24 cellular contexts compared by ENCODE assay signal in genomic region chr7:1608318-1608717, GRCh38. TPM values are rescaled to one million over a fixed set of nuclear protein-coding genes. Genes with fewer than 3 reads are reported as not detected.
"Had no signal": no experiment of that assay in that cellular context is flagged by ENCODE, and none has a peak within 500 bp of the region (broad histone marks: within the 10 kb centered on the region; RNA-seq: fewer than 3 reads in every experiment).

No MANE protein-coding gene starts in this region.

- H3K27ac ChIP-seq: coronary artery, epithelial cell of prostate, esophagus muscularis mucosa, gastrocnemius medialis, left ventricle myocardium inferior, lower lobe of right lung, neutrophil, pancreas, stomach, thoracic aorta, transverse colon had no signal

- H3K9me3 Mint-ChIP-seq: immature natural killer cell, memory B cell, naive B cell, nephron had no signal

- H3K9me3 ChIP-seq: esophagus muscularis mucosa, gastrocnemius medialis, left ventricle myocardium inferior, lower lobe of right lung, neutrophil, pancreas, stomach, thoracic aorta, transverse colon had no signal

- H3K36me3 ChIP-seq: esophagus muscularis mucosa, gastrocnemius medialis, left ventricle myocardium inferior, lower lobe of right lung, neutrophil, pancreas, stomach, thoracic aorta, transverse colon had no signal

- H3K27me3 ChIP-seq: pancreas had no signal

- FAIRE-seq: kidney, pancreas, small intestine had no signal

- H3K4me1 Mint-ChIP-seq: immature natural killer cell had no signal

- H3K4me1 ChIP-seq: esophagus muscularis mucosa, gastrocnemius medialis, left ventricle myocardium inferior, lower lobe of right lung, pancreas, stomach, transverse colon had no signal

- H3K4me3 Mint-ChIP-seq: immature natural killer cell, memory B cell, naive B cell, nephron had no signal

- H3K36me3 Mint-ChIP-seq: immature natural killer cell, memory B cell, naive B cell had no signal

- H3K4me3 ChIP-seq: coronary artery, esophagus muscularis mucosa, gastrocnemius medialis, left ventricle myocardium inferior, lower lobe of right lung, pancreas, stomach, thoracic aorta, transverse colon had no signal

- DNase-seq: effector CD8-positive, alpha-beta T cell; gastrocnemius medialis; immature natural killer cell; kidney; left cardiac atrium; left ventricle myocardium inferior; lower lobe of right lung; naive B cell; right cardiac atrium; small intestine; stimulated activated CD4-positive, alpha-beta T cell treated with anti-CD3 and anti-CD28 coated beads, Interleukin-12 subunit alpha, Interleukin-12 subunit beta, amount 100 ng/mL, for 4 hours; stimulated activated naive CD4-positive, alpha-beta T cell; stomach; substantia nigra; transverse colon had no signal

- H3K27ac Mint-ChIP-seq: immature natural killer cell, memory B cell, nephron, progenitor cell of endocrine pancreas had no signal

RNA-seq across cellular contexts. Expression of gene TMEM184A, which starts 52.3 kb away (rescaled TPM):
- polyA plus RNA-seq: immature natural killer cell had no signal
